Comparison of ENCODE assay signal across 1 cellular context in genomic region chr21:15222711-15223110, GRCh38.
TF ChIP-seq lines count a peak whose summit lies in the region.

No MANE protein-coding gene starts in this region.

TF ChIP-seq in GM23338, 12 proteins besides CTCF, POLR2A, EP300 and RAD21 (continued from another document):
- TF ChIP-seq ETS1 (IDR thresholded peaks at IDR 0.05): no peak
- no peak for TF ChIP-seq CREB1 (CRISPR knock-in tag; IDR thresholded peaks at IDR 0.05; ENCODE audit: low read depth)
- TF ChIP-seq ZNF114 (CRISPR knock-in tag; IDR thresholded peaks at IDR 0.05): no peak
- TF ChIP-seq POLR2AphosphoS5 (IDR thresholded peaks at IDR 0.05; ENCODE audit: low read depth): no peak
- TF ChIP-seq ZNF331 (CRISPR knock-in tag; IDR thresholded peaks at IDR 0.05; ENCODE audit: low read depth): no peak
- no peak for TF ChIP-seq STAT1 (IDR thresholded peaks at IDR 0.05; ENCODE audit: unreplicated experiment)
- no peak for TF ChIP-seq EZH2 (IDR thresholded peaks at IDR 0.05; ENCODE audit: low read depth, unreplicated experiment)
- no peak for TF ChIP-seq JUNB (IDR thresholded peaks at IDR 0.05; ENCODE audit: unreplicated experiment)
- no peak for TF ChIP-seq ZNF462 (CRISPR knock-in tag; IDR thresholded peaks at IDR 0.05)
